1 cellular context compared by ENCODE assay signal in the genomic region with DNA sequence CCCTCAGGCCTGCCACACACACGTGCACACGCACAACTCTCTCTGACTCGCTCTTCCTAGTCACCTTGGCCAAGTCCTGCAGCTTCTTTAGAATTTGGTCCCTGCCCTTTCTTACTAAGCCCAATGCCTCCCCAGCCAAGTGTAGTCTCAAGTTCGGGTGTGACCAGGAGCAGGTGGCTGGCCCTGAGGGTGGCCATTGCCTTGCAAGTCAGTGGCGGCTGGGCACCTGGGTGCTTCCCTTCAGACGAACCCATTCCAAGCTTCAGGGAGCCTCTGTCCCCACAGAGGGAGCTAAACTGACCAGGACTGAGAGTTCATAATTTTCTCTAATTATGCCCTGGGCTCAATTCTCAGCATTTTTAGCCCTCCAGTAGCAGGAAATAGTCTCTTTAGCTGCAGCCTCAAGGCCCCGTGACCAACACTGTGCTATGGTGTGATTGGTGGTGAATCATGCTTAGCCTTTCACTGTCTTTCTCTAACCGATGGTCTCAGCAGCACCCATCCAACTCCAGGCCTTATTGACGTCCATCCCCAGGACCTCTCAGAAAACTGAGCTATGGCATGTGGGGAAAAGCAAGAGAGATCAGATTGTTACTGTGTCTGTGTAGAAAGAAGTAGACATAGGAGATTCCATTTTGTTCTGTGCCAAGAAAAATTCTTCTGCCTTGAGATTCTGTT.
TF ChIP-seq lines count a peak whose summit lies in the region.

No MANE protein-coding gene starts in this region.

TF ChIP-seq in GM23338, 12 proteins besides CTCF, POLR2A, EP300 and RAD21:
- TF ChIP-seq, protein P1, sequence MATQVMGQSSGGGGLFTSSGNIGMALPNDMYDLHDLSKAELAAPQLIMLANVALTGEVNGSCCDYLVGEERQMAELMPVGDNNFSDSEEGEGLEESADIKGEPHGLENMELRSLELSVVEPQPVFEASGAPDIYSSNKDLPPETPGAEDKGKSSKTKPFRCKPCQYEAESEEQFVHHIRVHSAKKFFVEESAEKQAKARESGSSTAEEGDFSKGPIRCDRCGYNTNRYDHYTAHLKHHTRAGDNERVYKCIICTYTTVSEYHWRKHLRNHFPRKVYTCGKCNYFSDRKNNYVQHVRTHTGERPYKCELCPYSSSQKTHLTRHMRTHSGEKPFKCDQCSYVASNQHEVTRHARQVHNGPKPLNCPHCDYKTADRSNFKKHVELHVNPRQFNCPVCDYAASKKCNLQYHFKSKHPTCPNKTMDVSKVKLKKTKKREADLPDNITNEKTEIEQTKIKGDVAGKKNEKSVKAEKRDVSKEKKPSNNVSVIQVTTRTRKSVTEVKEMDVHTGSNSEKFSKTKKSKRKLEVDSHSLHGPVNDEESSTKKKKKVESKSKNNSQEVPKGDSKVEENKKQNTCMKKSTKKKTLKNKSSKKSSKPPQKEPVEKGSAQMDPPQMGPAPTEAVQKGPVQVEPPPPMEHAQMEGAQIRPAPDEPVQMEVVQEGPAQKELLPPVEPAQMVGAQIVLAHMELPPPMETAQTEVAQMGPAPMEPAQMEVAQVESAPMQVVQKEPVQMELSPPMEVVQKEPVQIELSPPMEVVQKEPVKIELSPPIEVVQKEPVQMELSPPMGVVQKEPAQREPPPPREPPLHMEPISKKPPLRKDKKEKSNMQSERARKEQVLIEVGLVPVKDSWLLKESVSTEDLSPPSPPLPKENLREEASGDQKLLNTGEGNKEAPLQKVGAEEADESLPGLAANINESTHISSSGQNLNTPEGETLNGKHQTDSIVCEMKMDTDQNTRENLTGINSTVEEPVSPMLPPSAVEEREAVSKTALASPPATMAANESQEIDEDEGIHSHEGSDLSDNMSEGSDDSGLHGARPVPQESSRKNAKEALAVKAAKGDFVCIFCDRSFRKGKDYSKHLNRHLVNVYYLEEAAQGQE (IDR thresholded peaks at IDR 0.05; ENCODE audit: unreplicated experiment) = no peak
- TF ChIP-seq ZNF114 (CRISPR knock-in tag; IDR thresholded peaks at IDR 0.05) (no peak), ZNF462 (CRISPR knock-in tag; IDR thresholded peaks at IDR 0.05) (no peak), STAT1 (IDR thresholded peaks at IDR 0.05; ENCODE audit: unreplicated experiment) (no peak), EZH2phosphoT487 (IDR thresholded peaks at IDR 0.05; ENCODE audit: unreplicated experiment) (no peak), POLR2AphosphoS5 (IDR thresholded peaks at IDR 0.05; ENCODE audit: low read depth) (no peak), ZNF331 (CRISPR knock-in tag; IDR thresholded peaks at IDR 0.05; ENCODE audit: low read depth) (no peak), JUNB (IDR thresholded peaks at IDR 0.05; ENCODE audit: unreplicated experiment) (no peak), EZH2 (IDR thresholded peaks at IDR 0.05; ENCODE audit: low read depth, unreplicated experiment) (no peak), NANOG (IDR thresholded peaks at IDR 0.05; ENCODE audit: borderline replicate concordance) (no peak), CREB1 (CRISPR knock-in tag; IDR thresholded peaks at IDR 0.05; ENCODE audit: low read depth) (no peak)
- TF ChIP-seq, protein P2, sequence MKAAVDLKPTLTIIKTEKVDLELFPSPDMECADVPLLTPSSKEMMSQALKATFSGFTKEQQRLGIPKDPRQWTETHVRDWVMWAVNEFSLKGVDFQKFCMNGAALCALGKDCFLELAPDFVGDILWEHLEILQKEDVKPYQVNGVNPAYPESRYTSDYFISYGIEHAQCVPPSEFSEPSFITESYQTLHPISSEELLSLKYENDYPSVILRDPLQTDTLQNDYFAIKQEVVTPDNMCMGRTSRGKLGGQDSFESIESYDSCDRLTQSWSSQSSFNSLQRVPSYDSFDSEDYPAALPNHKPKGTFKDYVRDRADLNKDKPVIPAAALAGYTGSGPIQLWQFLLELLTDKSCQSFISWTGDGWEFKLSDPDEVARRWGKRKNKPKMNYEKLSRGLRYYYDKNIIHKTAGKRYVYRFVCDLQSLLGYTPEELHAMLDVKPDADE (IDR thresholded peaks at IDR 0.05) = no peak
